ENCODE assay signal across 8 cellular contexts in genomic region chr2:61853848-61854434, GRCh38. TPM values are rescaled to one million over a fixed set of nuclear protein-coding genes. Genes with fewer than 3 reads are reported as not detected.
DNase-seq lines count a peak whose midpoint lies in the region; ATAC-seq, FAIRE-seq and TF ChIP-seq lines count a peak whose summit lies in the region.

Gene FAM161A (minus strand): TSS chr2:61854060. CDS start chr2:61854041, 19 bp downstream.

- no peaks in the 10 kb centered on the region for H3K36me3 ChIP-seq in pancreas
- H3K36me3 ChIP-seq in thyroid gland: no peaks in the 10 kb centered on the region

- H3K9me3 ChIP-seq in pancreas (no peaks in the 10 kb centered on the region), thyroid gland (no peaks in the 10 kb centered on the region)

- WGBS in pancreas, 2 donors: 0 to 1% methylated on average over 39 of the region's 39 CpGs
- WGBS in thyroid gland, 2 donors: 0 to 2% methylated on average over 8 to 24 of the region's 39 CpGs

- H3K27ac Mint-ChIP-seq in activated naive CD8-positive, alpha-beta T cell treated with anti-CD3 and anti-CD28 coated beads for 36 hours: peak within 1 kb of the TSS; percentile 96

- H3K4me1 ChIP-seq in pancreas: peaks cover 0 to 7% (median 4%) of the 10 kb centered on the region in 3 donors
- H3K4me1 ChIP-seq in thyroid gland: peaks cover 10% of the 10 kb centered on the region in 2 donors

- H3K36me3 Mint-ChIP-seq in activated naive CD8-positive, alpha-beta T cell treated with anti-CD3 and anti-CD28 coated beads for 36 hours: peaks cover 14% of the 10 kb centered on the region

- TF ChIP-seq CTCF in pancreas (IDR thresholded peaks at IDR 0.05) (no peak), thyroid gland (IDR thresholded peaks at IDR 0.05) (peak in 1 of 6 experiments; percentile 17)

- no peak for FAIRE-seq in pancreas (lab: Jason Lieb, UNC)

- H3K4me1 Mint-ChIP-seq in activated naive CD8-positive, alpha-beta T cell treated with anti-CD3 and anti-CD28 coated beads for 36 hours: peaks cover 21% of the 10 kb centered on the region

- H3K27me3 ChIP-seq in pancreas (no peaks in the 10 kb centered on the region), thyroid gland (no peaks in the 10 kb centered on the region)

- intact Hi-C loops in Right ventricle myocardium inferior (cut with DNase I) (loop anchor here (5.0 to 10.0 kb wide), 2 partner anchors 317 to 349 kb away; partner anchors contain the start of gene XPO1), pancreas (cut with DNase I) (no loop called here), thyroid gland (cut with DNase I) (no loop called here)

- peak; percentile 52 for DNase-seq in NCI-H1048 (lab: John Stamatoyannopoulos, UW)
- DNase-seq in SKM-1 (lab: John Stamatoyannopoulos, UW; ENCODE audit: unreplicated experiment): peak; percentile 45
- DNase-seq in activated naive CD8-positive, alpha-beta T cell treated with anti-CD3 and anti-CD28 coated beads for 36 hours: peak; percentile 86
- peak; percentile 94 for DNase-seq in Right ventricle myocardium inferior (ENCODE audit: missing footprints)
- DNase-seq in pancreas: peak; percentile 87 to 92 (median 90)
- DNase-seq in thyroid gland: peak; percentile 93

- TF ChIP-seq POLR2A in GM10847 (IDR thresholded peaks at IDR 0.05; ENCODE audit: extremely low read depth, insufficient read length): peak; percentile 28
- peak in 1 of 2 donors; percentile 49 for TF ChIP-seq POLR2A in thyroid gland (IDR thresholded peaks at IDR 0.05)

- no peaks in the 10 kb centered on the region for H3K27me3 Mint-ChIP-seq in activated naive CD8-positive, alpha-beta T cell treated with anti-CD3 and anti-CD28 coated beads for 36 hours

- peak within 1 kb of the TSS; percentile 72 to 90 (median 80) for H3K27ac ChIP-seq in pancreas
- peak within 1 kb of the TSS; percentile 62 to 91 (median 83) for H3K27ac ChIP-seq in thyroid gland

- peak within 1 kb of the TSS; percentile 41 to 78 (median 62) for H3K4me3 ChIP-seq in pancreas
- peak within 1 kb of the TSS; percentile 35 to 73 (median 48) for H3K4me3 ChIP-seq in thyroid gland (replicated peaks in 1 of 3)

- ATAC-seq in HG02610 (IDR thresholded peaks at IDR 0.05; ENCODE audit: unreplicated experiment) (peak; percentile 78), Right ventricle myocardium inferior (peak; percentile 97), pancreas (peak; percentile 86 to 96 (median 89))

- H3K4me3 Mint-ChIP-seq in activated naive CD8-positive, alpha-beta T cell treated with anti-CD3 and anti-CD28 coated beads for 36 hours: peak within 1 kb of the TSS; percentile 87

- no peaks in the 10 kb centered on the region for H3K9me3 Mint-ChIP-seq in activated naive CD8-positive, alpha-beta T cell treated with anti-CD3 and anti-CD28 coated beads for 36 hours

RNA-seq across cellular contexts. Expression of gene FAM161A, which starts in this region (rescaled TPM):
- total RNA-seq in activated naive CD8-positive, alpha-beta T cell treated with anti-CD3 and anti-CD28 coated beads for 36 hours: 1 to 10 TPM; 6.0 to 7.0 TPM
- total RNA-seq in Right ventricle myocardium inferior: 0.60 TPM
- 1 to 10 TPM; 1.3 to 4.6 (median 2.5) TPM for total RNA-seq in pancreas
- 1 to 10 TPM; 1.9 to 5.0 TPM for polyA plus RNA-seq in pancreas
- 10 to 100 TPM in 2 of 4 donors, 1 to 10 TPM in 2; 5.6 to 17.1 (median 9.4) TPM for total RNA-seq in thyroid gland

Comparison
In these comparisons a context has a peak if more than half of its experiments do, and no peak if none do; other contexts are left out.
1. Peak in every context shown above with its lines: DNase-seq, ATAC-seq, H3K4me3 ChIP-seq and H3K27ac ChIP-seq.
2. Peak in DNase-seq and ATAC-seq in Right ventricle myocardium inferior; RNA of the gene not detected or under 1 TPM.